8 cellular contexts compared by ENCODE assay signal in genomic region chr9:128127990-128128835, GRCh38. TPM values are rescaled to one million over a fixed set of nuclear protein-coding genes. Genes with fewer than 3 reads are reported as not detected.
DNase-seq lines count a peak whose midpoint lies in the region; ATAC-seq, FAIRE-seq and TF ChIP-seq lines count a peak whose summit lies in the region.

No MANE protein-coding gene starts in this region.

- no peaks in the 10 kb centered on the region for H3K27me3 ChIP-seq in left ventricle myocardium inferior (ENCODE audit: low read depth)
- no peaks in the 10 kb centered on the region for H3K27me3 ChIP-seq in upper lobe of right lung

- H3K9me3 ChIP-seq in left ventricle myocardium inferior (replicated peaks), result no peaks in the 10 kb centered on the region
- no peaks in the 10 kb centered on the region for H3K9me3 ChIP-seq in upper lobe of right lung

- CTCF ChIA-PET in T-cell (lab: Charles Lee), result interaction anchor here in 1 of 2 donors (1.0 to 2.4 kb wide), 5 partner anchors 11 to 36 kb away, joined by 3 to 8 read pairs (median 3); partner anchors contain the start of gene BBLN

- H3K4me3 ChIP-seq in left ventricle myocardium inferior (peak overlapping the region; percentile 97), upper lobe of right lung (peak overlapping the region; percentile 88)

- H3K9me3 Mint-ChIP-seq in T-cell (no peaks in the 10 kb centered on the region), progenitor cell of endocrine pancreas (ENCODE audit: low read depth) (peaks cover 5% of the 10 kb centered on the region)

- TF ChIP-seq POLR2A in GM12892 (IDR thresholded peaks at IDR 0.05; ENCODE audit: low read depth, low read length), result no peak

- no peak for TF ChIP-seq CTCF in left ventricle myocardium inferior (IDR thresholded peaks at IDR 0.05; ENCODE audit: borderline replicate concordance)
- TF ChIP-seq CTCF in progenitor cell of endocrine pancreas (IDR thresholded peaks at IDR 0.05; ENCODE audit: unreplicated experiment), result no peak
- no peak for TF ChIP-seq CTCF in upper lobe of right lung (IDR thresholded peaks at IDR 0.05)

- H3K4me1 ChIP-seq in left ventricle myocardium inferior (peaks cover 64% of the 10 kb centered on the region), upper lobe of right lung (peaks cover 23% of the 10 kb centered on the region)

- peak; percentile 73 for DNase-seq in GM12892 (ENCODE audit: insufficient read length)
- peak; percentile 32 for DNase-seq in NCI-H1436 treated with DMSO at 0.1 percent for 48 hours (lab: John Stamatoyannopoulos, UW)
- DNase-seq in T-cell, result peak; percentile 70 to 89 (median 81)
- DNase-seq in amniotic epithelial cell (ENCODE audit: low read depth), result peak; percentile 93
- DNase-seq in left ventricle myocardium inferior, result peak; percentile 85
- DNase-seq in progenitor cell of endocrine pancreas (ENCODE audit: low spot score, unreplicated experiment), result peak; percentile 73
- DNase-seq in upper lobe of right lung, result peak; percentile 92

- peaks cover 0 to 6% of the 10 kb centered on the region in 2 donors for H3K27me3 Mint-ChIP-seq in T-cell
- H3K27me3 Mint-ChIP-seq in progenitor cell of endocrine pancreas, result peaks cover 3% of the 10 kb centered on the region

- FAIRE-seq in GM12892 (lab: Jason Lieb, UNC), result peak; percentile 73

- peaks cover 33 to 41% (median 38%) of the 10 kb centered on the region in 3 donors for H3K4me1 Mint-ChIP-seq in T-cell
- H3K4me1 Mint-ChIP-seq in progenitor cell of endocrine pancreas (ENCODE audit: low read depth), result peaks cover 21% of the 10 kb centered on the region

- peak overlapping the region; percentile 95 to 96 (median 96) for H3K4me3 Mint-ChIP-seq in T-cell
- peak overlapping the region; percentile 98 for H3K4me3 Mint-ChIP-seq in progenitor cell of endocrine pancreas (ENCODE audit: low read depth)

- intact Hi-C loops in left ventricle myocardium inferior (cut with micrococcal nuclease) (no loop called here), upper lobe of right lung (cut with DNase I) (no loop called here)

- H3K27ac Mint-ChIP-seq in T-cell, result peak overlapping the region; percentile 98 to 100
- peak overlapping the region; percentile 99 for H3K27ac Mint-ChIP-seq in progenitor cell of endocrine pancreas

- peak; percentile 57 for ATAC-seq in HG02852 (IDR thresholded peaks at IDR 0.05; ENCODE audit: unreplicated experiment)
- peak; percentile 80 to 86 (median 84) for ATAC-seq in T-cell (replicated peaks in 1 of 4)
- ATAC-seq in upper lobe of right lung, result peak; percentile 90

- POLR2A ChIA-PET in T-cell (lab: Charles Lee), result interaction anchor here in 1 of 2 donors (0.7 kb wide), 1 partner anchor 267 kb away, joined by 3 read pairs; no protein-coding TSS in a partner anchor

- H3K36me3 ChIP-seq in left ventricle myocardium inferior, result peaks cover 20% of the 10 kb centered on the region
- H3K36me3 ChIP-seq in upper lobe of right lung, result peaks cover 11% of the 10 kb centered on the region

- H3K27ac ChIP-seq in left ventricle myocardium inferior (replicated peaks) (peak overlapping the region; percentile 99), upper lobe of right lung (peak overlapping the region; percentile 98)

- no peaks in the 10 kb centered on the region for H3K36me3 Mint-ChIP-seq in T-cell
- peaks cover 4% of the 10 kb centered on the region for H3K36me3 Mint-ChIP-seq in progenitor cell of endocrine pancreas (ENCODE audit: insufficient read depth)

RNA-seq across cellular contexts. Expression of gene PTGES2, which starts 0.7 kb away (rescaled TPM):
- polyA plus RNA-seq in GM12892 (2012; ENCODE audit: missing spikeins), result 49.9 TPM
- total RNA-seq in T-cell (10 to 100 TPM; 60.2 to 91.7 (median 79.2) TPM), left ventricle myocardium inferior (141 TPM), progenitor cell of endocrine pancreas (60.4 and 61.5 TPM in 2 replicates), upper lobe of right lung (35.1 TPM)

RNA-seq across cellular contexts. Expression of gene LCN2, which starts 21.0 kb away (rescaled TPM):
- polyA plus RNA-seq in GM12892 (2012; ENCODE audit: missing spikeins), result not detected
- total RNA-seq in T-cell (not detected), left ventricle myocardium inferior (not detected), progenitor cell of endocrine pancreas (not detected in 2 replicates), upper lobe of right lung (14.3 TPM)

RNA-seq across cellular contexts. Expression of gene BBLN, which starts 31.9 kb away (rescaled TPM):
- polyA plus RNA-seq in GM12892 (2012; ENCODE audit: missing spikeins), result 27.5 TPM
- 10 to 100 TPM; 50.0 to 85.9 (median 81.4) TPM for total RNA-seq in T-cell
- total RNA-seq in left ventricle myocardium inferior, result 52.5 TPM
- total RNA-seq in progenitor cell of endocrine pancreas, result 57.3 and 62.5 TPM in 2 replicates
- total RNA-seq in upper lobe of right lung, result 39.0 TPM

Comparison
In these comparisons a context has a peak if more than half of its experiments do, and no peak if none do; other contexts are left out.
1. Peak in every context shown above with its lines: DNase-seq, ATAC-seq, H3K4me3 ChIP-seq and H3K27ac ChIP-seq.
2. DNase-seq: peak in every context shown above with its lines; median percentile 93 in amniotic epithelial cell; 92 in upper lobe of right lung; 85 in left ventricle myocardium inferior; 81 in T-cell; 73 in GM12892; 73 in progenitor cell of endocrine pancreas; 32 in NCI-H1436 treated with DMSO at 0.1 percent for 48 hours.
3. RNA of gene LCN2, which starts 21.0 kb away (total RNA-seq): 14.3 TPM in upper lobe of right lung (single experiment); not detected in T-cell, not detected in left ventricle myocardium inferior (single experiment) and not detected in progenitor cell of endocrine pancreas; every median in the first group is over 10 times any median in the second.